ENCODE assay signal across 24 cellular contexts in genomic region chr11:11732116-11732515, GRCh38.
DNase-seq lines count a peak whose midpoint lies in the region; ATAC-seq and TF ChIP-seq lines count a peak whose summit lies in the region.
"Had no signal": no experiment of that assay in that cellular context is flagged by ENCODE, and none has a peak within 500 bp of the region (broad histone marks: within the 10 kb centered on the region; RNA-seq: fewer than 3 reads in every experiment).

No MANE protein-coding gene starts in this region.

- H3F3A ChIP-seq in PC-3 (ENCODE audit: low read length, unreplicated experiment), result no peaks in the 10 kb centered on the region

- ATAC-seq in PC-3 (0 out of 2 replicates have a peak, but pooled peaks have one; percentile 27), aorta (ENCODE audit: low FRiP score) (no peak), HG02981 (IDR thresholded peaks at IDR 0.05; ENCODE audit: unreplicated experiment) (no peak), GM21360 (IDR thresholded peaks at IDR 0.05; ENCODE audit: unreplicated experiment) (no peak)
- ATAC-seq: activated naive CD4-positive, alpha-beta T cell treated with anti-CD3 and anti-CD28 coated beads, Interleukin-2, amount 50 U/mL, for 72 hours; gastrocnemius medialis; mucosa of descending colon; natural killer cell; Panc1 had no signal

- H3K4me2 ChIP-seq in PC-3 (ENCODE audit: low read length), result no peak overlapping the region
- peak overlapping the region; percentile 25 for H3K4me2 ChIP-seq in osteoblast (ENCODE audit: insufficient read depth, low read length)

- H3K4me3 ChIP-seq in PC-3 (ENCODE audit: low read length), result no peak overlapping the region
- H3K4me3 ChIP-seq in epithelial cell of esophagus (ENCODE audit: low read length), result no peak overlapping the region
- no peak overlapping the region for H3K4me3 ChIP-seq in osteoblast (ENCODE audit: insufficient read depth, low read length)
- H3K4me3 ChIP-seq in aorta (ENCODE audit: low read length in 2 of 2), result no peak overlapping the region
- H3K4me3 ChIP-seq: BLaER1 treated with 17β-estradiol and CSF1 and Interleukin-3, amounts not matched to agents 10 nM and 100 nM; gastrocnemius medialis; HAP-1; lung; mucosa of descending colon; tibial artery had no signal

- H3K4me1 ChIP-seq in PC-3 (ENCODE audit: insufficient read depth, low read length) (peaks cover 10% of the 10 kb centered on the region), osteoblast (ENCODE audit: insufficient read depth, low read length) (peaks cover 16% of the 10 kb centered on the region), aorta (ENCODE audit: control insufficient read depth in 1 of 2, insufficient read depth in 2 of 2, low read length in 2 of 2) (no peaks in the 10 kb centered on the region)
- H3K4me1 ChIP-seq: HAP-1, tibial artery had no signal

- DNase-seq in H4 (ENCODE audit: low spot score) (peak; percentile 27), PC-3 (no peak), epithelial cell of esophagus (ENCODE audit: low read depth) (peak; percentile 39), osteoblast (ENCODE audit: insufficient read length, low spot score, missing footprints) (no peak), aorta (no peak)
- DNase-seq: activated CD4-positive, alpha-beta T cell treated with anti-CD3 and anti-CD28 coated beads for 4 hours; activated effector memory CD4-positive, alpha-beta T cell treated with Interleukin-2 at 50 U/mL for 16 hours; gastrocnemius medialis; mucosa of descending colon; natural killer cell; NCI-H526; NK-92 treated with Interleukin-12 subunit alpha and Interleukin-12 subunit beta, amount 100 ng/mL, for 24 hours; occipital lobe; SHP77 treated with DMSO at 0.1 percent for 48 hours; stimulated activated CD4-positive, alpha-beta T cell treated with anti-CD3 and anti-CD28 coated beads, Interleukin-4, amount 100 ng/mL, for 24 hours; tibial artery had no signal

- intact Hi-C loops in PC-3 (cut with micrococcal nuclease) (no loop called here), aorta (cut with DNase I) (no loop called here)

- H3K9me2 ChIP-seq in PC-3 (replicated peaks; ENCODE audit: low read length), result no peaks in the 10 kb centered on the region; the same call in 1 of the 2 replicates

- H3K9me3 ChIP-seq in PC-3 (ENCODE audit: low read length) (no peaks in the 10 kb centered on the region), osteoblast (ENCODE audit: low read depth, low read length) (no peaks in the 10 kb centered on the region), aorta (ENCODE audit: control insufficient read depth, low read length) (peaks cover 2% of the 10 kb centered on the region)
- H3K9me3 ChIP-seq: gastrocnemius medialis, HAP-1, mucosa of descending colon, tibial artery had no signal

- 91 to 92% methylated on average over 3 of the region's 3 CpGs for WGBS in aorta, 2 donors

- CTCF ChIA-PET in PC-3 (lab: Charles Lee), result no interaction called here

- no peaks in the 10 kb centered on the region for H3K79me2 ChIP-seq in PC-3 (ENCODE audit: low read length)
- H3K79me2 ChIP-seq in osteoblast (ENCODE audit: insufficient read depth, low read length), result no peaks in the 10 kb centered on the region

- H3K36me3 ChIP-seq in PC-3 (ENCODE audit: low read depth, low read length) (no peaks in the 10 kb centered on the region), osteoblast (ENCODE audit: insufficient read depth, low read length) (no peaks in the 10 kb centered on the region), aorta (ENCODE audit: control insufficient read depth in 1 of 2, insufficient read depth in 2 of 2, low read length in 1 of 2) (no peaks in the 10 kb centered on the region)
- H3K36me3 ChIP-seq: BLaER1 treated with 17β-estradiol and CSF1 and Interleukin-3, amounts not matched to agents 10 nM and 100 nM; gastrocnemius medialis; HAP-1; tibial artery had no signal

- no TSS peak for BruUV-seq in PC-3 (replicated peaks; lab: Mats Ljungman, UMichigan)

- H3K27ac ChIP-seq in PC-3 (ENCODE audit: low read length) (no peak overlapping the region), osteoblast (ENCODE audit: low read depth, low read length) (no peak overlapping the region), aorta (ENCODE audit: low read depth in 1 of 2, low read length in 2 of 2) (no peak overlapping the region)
- H3K27ac ChIP-seq: BLaER1 treated with 17β-estradiol and CSF1 and Interleukin-3, amounts not matched to agents 10 nM and 100 nM; gastrocnemius medialis; tibial artery; VCaP had no signal

- POLR2A ChIA-PET in PC-3 (lab: Charles Lee; ENCODE audit: unreplicated experiment), result no interaction called here

- no peak overlapping the region for H2AFZ ChIP-seq in PC-3 (ENCODE audit: low read length)
- H2AFZ ChIP-seq in osteoblast (ENCODE audit: low read length), result no peak overlapping the region

- no peaks in the 10 kb centered on the region for H3K27me3 ChIP-seq in PC-3 (ENCODE audit: low read length)
- H3K27me3 ChIP-seq in osteoblast (ENCODE audit: insufficient read depth, low read length), result peaks cover 8% of the 10 kb centered on the region
- peaks cover 0 to under 1% of the 10 kb centered on the region in 2 donors for H3K27me3 ChIP-seq in aorta (ENCODE audit: control insufficient read depth in 1 of 2, insufficient read depth in 2 of 2, low read length in 1 of 2)
- H3K27me3 ChIP-seq: BLaER1 treated with 17β-estradiol and CSF1 and Interleukin-3, amounts not matched to agents 10 nM and 100 nM; gastrocnemius medialis; tibial artery had no signal

- TF ChIP-seq CTCF in PC-3 (conservative IDR thresholded peaks at IDR 0.05; ENCODE audit: low read depth, low read length) (no peak), epithelial cell of esophagus (IDR thresholded peaks at IDR 0.05; ENCODE audit: insufficient read depth, low read depth, low read length, missing control alignments) (no peak), osteoblast (IDR thresholded peaks at IDR 0.05; ENCODE audit: extremely low read depth, low read depth, low read length) (no peak)

- H3K9ac ChIP-seq in PC-3 (ENCODE audit: low read length), result no peak overlapping the region
- H3K9ac ChIP-seq: BLaER1 treated with 17β-estradiol and CSF1 and Interleukin-3, amounts not matched to agents 10 nM and 100 nM had no signal

- H4K20me1 ChIP-seq in PC-3 (ENCODE audit: low read length) (no peaks in the 10 kb centered on the region), osteoblast (ENCODE audit: insufficient read depth, low read length) (no peaks in the 10 kb centered on the region)
- H4K20me1 ChIP-seq: BLaER1 treated with 17β-estradiol and CSF1 and Interleukin-3, amounts not matched to agents 10 nM and 100 nM had no signal

Comparison
In these comparisons a context has a peak if more than half of its experiments do, and no peak if none do; other contexts are left out.
1. DNase-seq: peak in H4 (single experiment) and epithelial cell of esophagus (single experiment); none in PC-3 (single experiment), osteoblast (single experiment) and aorta (0 of 2).